Comparison of ENCODE assay signal across 4 cellular contexts in genomic region chr17:35610746-35611145, GRCh38. TPM values are rescaled to one million over a fixed set of nuclear protein-coding genes. Genes with fewer than 3 reads are reported as not detected.
"Had no signal": no experiment of that assay in that cellular context is flagged by ENCODE, and none has a peak within 500 bp of the region (broad histone marks: within the 10 kb centered on the region; RNA-seq: fewer than 3 reads in every experiment).

No MANE protein-coding gene starts in this region.

RNA-seq across cellular contexts. Expression of gene SLFN14, which starts 50.1 kb away (rescaled TPM):
- total RNA-seq: LHCN-M2, M059J, MCF 10A, NCI-H460 had no signal
